Comparison of ENCODE assay signal across 8 cellular contexts in genomic region chr3:3179407-3180094, GRCh38. TPM values are rescaled to one million over a fixed set of nuclear protein-coding genes. Genes with fewer than 3 reads are reported as not detected.
DNase-seq lines count a peak whose midpoint lies in the region; ATAC-seq lines count a peak whose summit lies in the region.

Gene CRBN, minus strand, starts transcription at chr3:3179691. Its CDS starts 4 bp downstream, at chr3:3179687.

- H3K9me3 ChIP-seq in endocrine pancreas (ENCODE audit: control insufficient read depth, low read length), result no peaks in the 10 kb centered on the region

- DNase-seq in COLO668 (lab: John Stamatoyannopoulos, UW; ENCODE audit: unreplicated experiment) (peak; percentile 82), NOMO-1 treated with dmso at 0.1 percent for 144 hours (lab: John Stamatoyannopoulos, UW; ENCODE audit: unreplicated experiment) (peak; percentile 74), mesenteric fat pad (ENCODE audit: low spot score) (peak; percentile 97)
- peak; percentile 92 for DNase-seq in activated CD8-positive, alpha-beta memory T cell treated with anti-CD3 and anti-CD28 coated beads, Interleukin-2, amount 10 ng/mL, durations not matched to agents 7 days and 5 days
- peak; percentile 84 for DNase-seq in stimulated activated CD8-positive, alpha-beta memory T cell treated with anti-CD3 and anti-CD28 coated beads, Interleukin-15, amount 100 ng/mL, for 24 hours (ENCODE audit: low read depth)

- H3K9me3 Mint-ChIP-seq in activated CD8-positive, alpha-beta memory T cell treated with anti-CD3 and anti-CD28 coated beads, Interleukin-2, amount 10 ng/mL, durations not matched to agents 7 days and 5 days (ENCODE audit: low read depth), result no peaks in the 10 kb centered on the region

- peaks cover 6% of the 10 kb centered on the region for H3K36me3 Mint-ChIP-seq in activated CD8-positive, alpha-beta memory T cell treated with anti-CD3 and anti-CD28 coated beads, Interleukin-2, amount 10 ng/mL, durations not matched to agents 7 days and 5 days

- ATAC-seq in GM19438 (IDR thresholded peaks at IDR 0.05; ENCODE audit: low read depth, unreplicated experiment) (peak; percentile 100), HG03571 (IDR thresholded peaks at IDR 0.05; ENCODE audit: unreplicated experiment) (peak; percentile 99)
- ATAC-seq in activated CD8-positive, alpha-beta memory T cell treated with anti-CD3 and anti-CD28 coated beads, Interleukin-2, amount 10 ng/mL, durations not matched to agents 7 days and 5 days, result peak; percentile 98

- H3K27me3 ChIP-seq in endocrine pancreas (ENCODE audit: control insufficient read depth, insufficient read depth, low read length), result no peaks in the 10 kb centered on the region

- peak within 1 kb of the TSS; percentile 81 for H3K27ac Mint-ChIP-seq in activated CD8-positive, alpha-beta memory T cell treated with anti-CD3 and anti-CD28 coated beads, Interleukin-2, amount 10 ng/mL, durations not matched to agents 7 days and 5 days

- CTCF ChIA-PET in activated CD8-positive, alpha-beta memory T cell treated with anti-CD3 and anti-CD28 coated beads, Interleukin-2, amount 10 ng/mL, durations not matched to agents 7 days and 5 days (lab: Charles Lee), result interaction anchor here (0.6 to 1.0 kb wide), 4 partner anchors 21 to 73 kb away, joined by 3 to 6 read pairs (median 3); no protein-coding TSS in a partner anchor

- peaks cover 18% of the 10 kb centered on the region for H3K4me1 ChIP-seq in endocrine pancreas (ENCODE audit: control insufficient read depth, insufficient read depth, low read length)

- H3K27me3 Mint-ChIP-seq in activated CD8-positive, alpha-beta memory T cell treated with anti-CD3 and anti-CD28 coated beads, Interleukin-2, amount 10 ng/mL, durations not matched to agents 7 days and 5 days, result no peaks in the 10 kb centered on the region

- H3K4me3 ChIP-seq in endocrine pancreas (ENCODE audit: control insufficient read depth, insufficient read depth, low read length), result peak within 1 kb of the TSS; percentile 100

- H3K4me3 Mint-ChIP-seq in activated CD8-positive, alpha-beta memory T cell treated with anti-CD3 and anti-CD28 coated beads, Interleukin-2, amount 10 ng/mL, durations not matched to agents 7 days and 5 days, result peak within 1 kb of the TSS; percentile 84

- H3K36me3 ChIP-seq in endocrine pancreas (ENCODE audit: control insufficient read depth, insufficient read depth, low read length), result no peaks in the 10 kb centered on the region

- H3K4me1 Mint-ChIP-seq in activated CD8-positive, alpha-beta memory T cell treated with anti-CD3 and anti-CD28 coated beads, Interleukin-2, amount 10 ng/mL, durations not matched to agents 7 days and 5 days, result peaks cover 44% of the 10 kb centered on the region

- H3K9ac ChIP-seq in endocrine pancreas (ENCODE audit: control insufficient read depth, insufficient read depth, low read length), result peak within 1 kb of the TSS; percentile 92

RNA-seq across cellular contexts. Expression of gene CRBN, which starts in this region (rescaled TPM):
- total RNA-seq in activated CD8-positive, alpha-beta memory T cell treated with anti-CD3 and anti-CD28 coated beads, Interleukin-2, amount 10 ng/mL, durations not matched to agents 7 days and 5 days, result 10 to 100 TPM; 39.8 to 42.5 TPM
- 32.0 TPM for total RNA-seq in mesenteric fat pad

Comparison
In these comparisons a context has a peak if more than half of its experiments do, and no peak if none do; other contexts are left out.
1. Peak in every context shown above with its lines: DNase-seq, ATAC-seq and H3K4me3 ChIP-seq.